ENCODE assay signal across 22 cellular contexts in the genomic region with DNA sequence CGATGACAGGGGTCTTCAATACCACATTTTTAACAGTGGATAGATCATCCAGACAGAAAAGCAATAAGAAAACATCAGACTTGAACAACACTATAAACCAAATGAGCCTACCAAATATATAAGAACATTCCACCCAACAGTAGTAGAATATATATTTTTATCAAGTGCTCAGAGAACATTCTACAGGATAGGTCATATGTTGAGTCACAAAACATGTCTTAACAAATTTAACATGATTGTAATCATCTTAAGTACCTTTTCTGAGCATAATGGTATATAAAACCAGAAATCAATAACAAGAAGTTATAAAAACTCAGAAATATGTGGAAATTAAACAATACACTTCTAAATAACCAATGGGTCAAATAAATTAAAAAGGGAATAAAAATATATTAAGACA.
"Had no signal": no experiment of that assay in that cellular context is flagged by ENCODE, and none has a peak within 500 bp of the region (broad histone marks: within the 10 kb centered on the region; RNA-seq: fewer than 3 reads in every experiment).

No MANE protein-coding gene starts in this region.

- H3K27ac ChIP-seq: left ventricle myocardium inferior, ovary, right atrium auricular region, right lobe of liver, tibial nerve, vagina had no signal

- H3K27me3 ChIP-seq: ovary, right atrium auricular region, right lobe of liver, tibial nerve, vagina had no signal

- ATAC-seq: mucosa of descending colon; naive thymus-derived CD4-positive, alpha-beta T cell; natural killer cell treated with Interleukin-12 subunit alpha and Interleukin-12 subunit beta and Interleukin-15 and Interleukin-18, amount 100 ng/mL, for 72 hours; right lobe of liver; stimulated activated memory B cell treated with anti-CD40 and anti-IgM and Interleukin-4, amounts not matched to agents 10 μg/mL and 1 μg/mL and 100 μg/mL, for 72 hours; stimulated activated naive CD8-positive, alpha-beta T cell treated with anti-CD3 and anti-CD28 coated beads, Interleukin-15, amount 100 ng/mL, for 72 hours had no signal

- H3K4me3 ChIP-seq: left ventricle myocardium inferior, lung, mucosa of descending colon, ovary, right atrium auricular region, right lobe of liver, smooth muscle cell, tibial nerve, vagina had no signal

- H3K36me3 ChIP-seq: ovary, right atrium auricular region, right lobe of liver, tibial nerve, vagina had no signal

- DNase-seq: hypothalamus; islet precursor cell; left ventricle myocardium inferior; midbrain; mucosa of descending colon; naive thymus-derived CD4-positive, alpha-beta T cell; ovary; right lobe of liver; stimulated activated CD4-positive, alpha-beta T cell treated with anti-CD3 and anti-CD28 coated beads, Interleukin-1b, Interleukin-23, amount 100 ng/mL, for 48 hours; stimulated activated CD4-positive, alpha-beta T cell treated with anti-CD3 and anti-CD28 coated beads, Interleukin-2, amount 100 ng/mL, for 48 hours; stimulated activated CD4-positive, alpha-beta T cell treated with anti-CD3 and anti-CD28 coated beads, Interleukin-4, amount 100 ng/mL, for 4 hours; stimulated activated CD8-positive, alpha-beta memory T cell treated with anti-CD3 and anti-CD28 coated beads, Interleukin-4, amount 100 ng/mL, for 48 hours; stimulated activated naive CD4-positive, alpha-beta T cell treated with Interleukin-2 at 50 U/mL for 16 hours; stimulated activated naive CD8-positive, alpha-beta T cell treated with anti-CD3 and anti-CD28 coated beads, Interleukin-15, amount 100 ng/mL, for 72 hours; substantia nigra had no signal
